ENCODE assay signal across 25 cellular contexts in genomic region chr2:239467956-239468490, GRCh38.
"Had no signal": no experiment of that assay in that cellular context is flagged by ENCODE, and none has a peak within 500 bp of the region (broad histone marks: within the 10 kb centered on the region; RNA-seq: fewer than 3 reads in every experiment).

No MANE protein-coding gene starts in this region.

- H3K9me3 ChIP-seq: left ventricle myocardium inferior, mucosa of descending colon, SK-N-SH, transverse colon had no signal

- H3K4me3 ChIP-seq: left ventricle myocardium inferior, mucosa of descending colon, neural progenitor cell, transverse colon had no signal

- H3K27me3 ChIP-seq: neural progenitor cell, transverse colon had no signal

- H3K36me3 Mint-ChIP-seq: activated naive CD4-positive, alpha-beta T cell treated with anti-CD3 and anti-CD28 coated beads, Interleukin-2, amount 10 ng/mL, durations not matched to agents 7 days and 5 days; brain; naive B cell had no signal

- H3K36me3 ChIP-seq: left ventricle myocardium inferior, neural progenitor cell, transverse colon had no signal

- FAIRE-seq: colon, frontal cortex, TTC549 had no signal

- H3K4me1 Mint-ChIP-seq: activated CD4-positive, alpha-beta T cell treated with anti-CD3 and anti-CD28 coated beads for 36 hours; activated naive CD4-positive, alpha-beta T cell treated with anti-CD3 and anti-CD28 coated beads, Interleukin-2, amount 10 ng/mL, durations not matched to agents 7 days and 5 days; activated naive CD8-positive, alpha-beta T cell treated with anti-CD3 and anti-CD28 coated beads, Interleukin-2, amount 50 U/mL, for 24 hours; naive B cell; neural progenitor cell; WTC11 had no signal

- DNase-seq: activated CD4-positive, alpha-beta T cell treated with anti-CD3 and anti-CD28 coated beads for 36 hours; activated CD4-positive, alpha-beta T cell treated with anti-CD3 and anti-CD28 coated beads, Interleukin-2, amount 50 U/mL, for 48 hours; activated naive CD4-positive, alpha-beta T cell treated with anti-CD3 and anti-CD28 coated beads, Interleukin-2, amount 10 ng/mL, durations not matched to agents 7 days and 5 days; activated naive CD8-positive, alpha-beta T cell treated with anti-CD3 and anti-CD28 coated beads, Interleukin-2, amount 50 U/mL, for 24 hours; activated T-cell treated with anti-CD3 and anti-CD28 coated beads, Interleukin-2, amount 50 U/mL, for 24 hours; anterior cingulate cortex; central memory CD4-positive, alpha-beta T cell; left ventricle myocardium inferior; mucosa of descending colon; naive B cell; SK-N-SH; stimulated activated CD4-positive, alpha-beta T cell treated with anti-CD3 and anti-CD28 coated beads, Interleukin-12 subunit alpha, Interleukin-12 subunit beta, amount 100 ng/mL, for 4 hours; stimulated activated CD4-positive, alpha-beta T cell treated with anti-CD3 and anti-CD28 coated beads, Interleukin-1b, Interleukin-23, amount 100 ng/mL, for 48 hours; stimulated activated naive CD8-positive, alpha-beta T cell treated with anti-CD3 and anti-CD28 coated beads, Interleukin-15, Interleukin-2, amounts not matched to agents 100 U/mL and 50 U/mL, for 24 hours; substantia nigra; transverse colon had no signal

- H3K9me3 Mint-ChIP-seq: activated naive CD4-positive, alpha-beta T cell treated with anti-CD3 and anti-CD28 coated beads, Interleukin-2, amount 10 ng/mL, durations not matched to agents 7 days and 5 days; activated naive CD8-positive, alpha-beta T cell treated with anti-CD3 and anti-CD28 coated beads, Interleukin-2, amount 50 U/mL, for 24 hours; activated T-cell treated with anti-CD3 and anti-CD28 coated beads, Interleukin-2, amount 50 U/mL, for 24 hours; activated T-helper 2 cell treated with anti-CD3 and anti-CD28 coated beads, Interferon-gamma antibody, Interleukin-2, Interleukin-4, amounts not matched to agents 10 μg/mL and 5 μg/mL and 100 μg/mL, durations not matched to agents 14 hours and 24 hours and 36 hours; T-helper 2 cell treated with Interferon-gamma antibody and Interleukin-4, amounts not matched to agents 5 μg/mL and 100 μg/mL, for 36 hours had no signal

- H3K9ac ChIP-seq: neural progenitor cell, parathyroid adenoma, SK-N-SH had no signal

- H3K4me1 ChIP-seq: parathyroid adenoma had no signal

- H3K4me3 Mint-ChIP-seq: activated CD4-positive, alpha-beta T cell treated with anti-CD3 and anti-CD28 coated beads for 36 hours; activated naive CD4-positive, alpha-beta T cell treated with anti-CD3 and anti-CD28 coated beads, Interleukin-2, amount 10 ng/mL, durations not matched to agents 7 days and 5 days; activated naive CD8-positive, alpha-beta T cell treated with anti-CD3 and anti-CD28 coated beads, Interleukin-2, amount 50 U/mL, for 24 hours; activated T-cell treated with anti-CD3 and anti-CD28 coated beads, Interleukin-2, amount 50 U/mL, for 24 hours; brain; naive B cell; neural progenitor cell; T-helper 2 cell treated with Interferon-gamma antibody and Interleukin-4, amounts not matched to agents 5 μg/mL and 100 μg/mL, for 36 hours; WTC11 had no signal

- H3K27me3 Mint-ChIP-seq: activated CD4-positive, alpha-beta T cell treated with anti-CD3 and anti-CD28 coated beads for 36 hours; activated T-cell treated with anti-CD3 and anti-CD28 coated beads, Interleukin-2, amount 50 U/mL, for 24 hours; brain had no signal

- H3K27ac Mint-ChIP-seq: activated CD4-positive, alpha-beta T cell treated with anti-CD3 and anti-CD28 coated beads for 36 hours; activated naive CD4-positive, alpha-beta T cell treated with anti-CD3 and anti-CD28 coated beads, Interleukin-2, amount 10 ng/mL, durations not matched to agents 7 days and 5 days; activated naive CD8-positive, alpha-beta T cell treated with anti-CD3 and anti-CD28 coated beads, Interleukin-2, amount 50 U/mL, for 24 hours; activated T-cell treated with anti-CD3 and anti-CD28 coated beads, Interleukin-2, amount 50 U/mL, for 24 hours; activated T-helper 2 cell treated with anti-CD3 and anti-CD28 coated beads, Interferon-gamma antibody, Interleukin-2, Interleukin-4, amounts not matched to agents 10 μg/mL and 5 μg/mL and 100 μg/mL, durations not matched to agents 14 hours and 24 hours and 36 hours; brain; naive B cell; neural progenitor cell; T-helper 2 cell treated with Interferon-gamma antibody and Interleukin-4, amounts not matched to agents 5 μg/mL and 100 μg/mL, for 36 hours; WTC11 had no signal

- ATAC-seq: activated CD4-positive, alpha-beta T cell treated with anti-CD3 and anti-CD28 coated beads for 36 hours; activated naive CD8-positive, alpha-beta T cell treated with anti-CD3 and anti-CD28 coated beads, Interleukin-2, amount 50 U/mL, for 24 hours; mucosa of descending colon; stimulated activated naive CD8-positive, alpha-beta T cell treated with anti-CD3 and anti-CD28 coated beads, Interleukin-15, Interleukin-2, amounts not matched to agents 100 U/mL and 50 U/mL, for 24 hours; WTC11 had no signal

- H3K27ac ChIP-seq: left ventricle myocardium inferior, neural progenitor cell, parathyroid adenoma, transverse colon had no signal
